19 cellular contexts compared by ENCODE assay signal in genomic region chr13:23810842-23811241, GRCh38.
A peak's percentile ranks its signal among the peaks of the same experiment; 100 is the strongest.
DNase-seq lines count a peak whose midpoint lies in the region; ATAC-seq and TF ChIP-seq lines count a peak whose summit lies in the region.
"Had no signal": no experiment of that assay in that cellular context is flagged by ENCODE, and none has a peak within 500 bp of the region (broad histone marks: within the 10 kb centered on the region; RNA-seq: fewer than 3 reads in every experiment).

No MANE protein-coding gene starts in this region.

- POLR2A ChIA-PET in activated CD4-positive, alpha-beta T cell treated with anti-CD3 and anti-CD28 coated beads for 36 hours (lab: Charles Lee) = no interaction called here

- no peaks in the 10 kb centered on the region for H3K9me3 ChIP-seq in adrenal gland (replicated peaks in 1 of 3)
- H3K9me3 ChIP-seq: BLaER1 treated with 17β-estradiol and CSF1 and Interleukin-3, amounts not matched to agents 10 nM and 100 nM; right lobe of liver; tibial nerve had no signal

- H3K4me3 ChIP-seq in adrenal gland = no peak overlapping the region
- H3K4me3 ChIP-seq: BLaER1 treated with 17β-estradiol and CSF1 and Interleukin-3, amounts not matched to agents 10 nM and 100 nM; right lobe of liver; tibial nerve had no signal

- peaks cover 31% of the 10 kb centered on the region for H3K4me1 Mint-ChIP-seq in HFFc6 (ENCODE audit: low read depth)
- peaks cover 25% of the 10 kb centered on the region for H3K4me1 Mint-ChIP-seq in nephron progenitor cell
- no peaks in the 10 kb centered on the region for H3K4me1 Mint-ChIP-seq in activated CD4-positive, alpha-beta T cell treated with anti-CD3 and anti-CD28 coated beads for 36 hours

- intact Hi-C loops in adrenal gland (cut with DNase I) = no loop called here
- intact Hi-C loops in activated CD4-positive, alpha-beta T cell treated with anti-CD3 and anti-CD28 coated beads for 36 hours (cut with DNase I, micrococcal nuclease) = no loop called here

- H3K27ac Mint-ChIP-seq in HFFc6 (no peak overlapping the region), nephron progenitor cell (peak overlapping the region; percentile 95)
- H3K27ac Mint-ChIP-seq in activated CD4-positive, alpha-beta T cell treated with anti-CD3 and anti-CD28 coated beads for 36 hours = no peak overlapping the region
- H3K27ac Mint-ChIP-seq: activated CD8-positive, alpha-beta T cell treated with anti-CD3 and anti-CD28 coated beads for 36 hours; activated naive CD4-positive, alpha-beta T cell treated with anti-CD3 and anti-CD28 coated beads, Interleukin-2, amount 50 U/mL, for 72 hours had no signal

- CTCF ChIA-PET in activated CD4-positive, alpha-beta T cell treated with anti-CD3 and anti-CD28 coated beads for 36 hours (lab: Charles Lee) = interaction anchor here (0.9 to 1.0 kb wide), 2 partner anchors 10 to 15 kb away, joined by 3 read pairs; no protein-coding TSS in a partner anchor

- no peak overlapping the region for H3K4me3 Mint-ChIP-seq in HFFc6
- no peak overlapping the region for H3K4me3 Mint-ChIP-seq in nephron progenitor cell
- no peak overlapping the region for H3K4me3 Mint-ChIP-seq in activated CD4-positive, alpha-beta T cell treated with anti-CD3 and anti-CD28 coated beads for 36 hours
- H3K4me3 Mint-ChIP-seq: activated CD8-positive, alpha-beta T cell treated with anti-CD3 and anti-CD28 coated beads for 36 hours had no signal

- H3K27me3 ChIP-seq in adrenal gland = no peaks in the 10 kb centered on the region
- H3K27me3 ChIP-seq: BLaER1 treated with 17β-estradiol and CSF1 and Interleukin-3, amounts not matched to agents 10 nM and 100 nM; right lobe of liver; tibial nerve had no signal

- no peak overlapping the region for H3K27ac ChIP-seq in adrenal gland
- H3K27ac ChIP-seq: BLaER1 treated with 17β-estradiol and CSF1 and Interleukin-3, amounts not matched to agents 10 nM and 100 nM; right lobe of liver; tibial nerve had no signal

- ATAC-seq in activated CD4-positive, alpha-beta T cell treated with anti-CD3 and anti-CD28 coated beads for 36 hours = no peak
- ATAC-seq: activated CD8-positive, alpha-beta T cell treated with anti-CD3 and anti-CD28 coated beads for 36 hours; activated naive CD4-positive, alpha-beta T cell treated with anti-CD3 and anti-CD28 coated beads, Interleukin-2, amount 50 U/mL, for 72 hours; right lobe of liver had no signal

- peak; percentile 54; the same call in 2 of the 3 replicates for TF ChIP-seq CTCF in GM12872 (IDR thresholded peaks at IDR 0.05; ENCODE audit: insufficient read depth, low read depth, low read length)
- 0 out of 2 replicates have a peak, but pooled peaks have one; percentile 8 for TF ChIP-seq CTCF in HFFc6 (IDR thresholded peaks at IDR 0.05)
- no peak for TF ChIP-seq CTCF in nephron progenitor cell (IDR thresholded peaks at IDR 0.05)
- TF ChIP-seq CTCF in adrenal gland (IDR thresholded peaks at IDR 0.05) = no peak

- no peaks in the 10 kb centered on the region for H3K4me1 ChIP-seq in adrenal gland (replicated peaks in 1 of 2)
- H3K4me1 ChIP-seq: right lobe of liver, tibial nerve had no signal

- H3K36me3 Mint-ChIP-seq in HFFc6 (ENCODE audit: low read depth) = 0 out of 2 replicates have a peak, but pooled peaks cover 3% of the 10 kb centered on the region
- peaks cover 25% of the 10 kb centered on the region for H3K36me3 Mint-ChIP-seq in nephron progenitor cell (ENCODE audit: low read depth)
- H3K36me3 Mint-ChIP-seq in activated CD4-positive, alpha-beta T cell treated with anti-CD3 and anti-CD28 coated beads for 36 hours (ENCODE audit: low read depth) = peaks cover 7% of the 10 kb centered on the region
- H3K36me3 Mint-ChIP-seq: activated naive CD4-positive, alpha-beta T cell treated with anti-CD3 and anti-CD28 coated beads, Interleukin-2, amount 50 U/mL, for 72 hours had no signal

- H3K9me3 Mint-ChIP-seq in HFFc6 = no peaks in the 10 kb centered on the region
- no peaks in the 10 kb centered on the region for H3K9me3 Mint-ChIP-seq in nephron progenitor cell
- H3K9me3 Mint-ChIP-seq in activated CD4-positive, alpha-beta T cell treated with anti-CD3 and anti-CD28 coated beads for 36 hours (ENCODE audit: low read depth) = no peaks in the 10 kb centered on the region
- H3K9me3 Mint-ChIP-seq: activated CD8-positive, alpha-beta T cell treated with anti-CD3 and anti-CD28 coated beads for 36 hours; activated naive CD4-positive, alpha-beta T cell treated with anti-CD3 and anti-CD28 coated beads, Interleukin-2, amount 50 U/mL, for 72 hours had no signal

- H3K27me3 Mint-ChIP-seq in HFFc6 (ENCODE audit: insufficient read depth) (no peaks in the 10 kb centered on the region; the same call in 1 of the 2 replicates), nephron progenitor cell (ENCODE audit: low read depth, poor library complexity) (no peaks in the 10 kb centered on the region)
- H3K27me3 Mint-ChIP-seq in activated CD4-positive, alpha-beta T cell treated with anti-CD3 and anti-CD28 coated beads for 36 hours = no peaks in the 10 kb centered on the region
- H3K27me3 Mint-ChIP-seq: activated CD8-positive, alpha-beta T cell treated with anti-CD3 and anti-CD28 coated beads for 36 hours had no signal

- TF ChIP-seq POLR2A in adrenal gland (IDR thresholded peaks at IDR 0.05) = no peak

- H3K36me3 ChIP-seq in adrenal gland (replicated peaks in 1 of 2) = no peaks in the 10 kb centered on the region
- H3K36me3 ChIP-seq: right lobe of liver had no signal

- DNase-seq in HFFc6 (no peak), RPMI8226 (peak; percentile 50), nephron progenitor cell (no peak), adrenal gland (no peak), GF-D8 (lab: John Stamatoyannopoulos, UW) (no peak)
- DNase-seq in activated naive CD4-positive, alpha-beta T cell (lab: John Stamatoyannopoulos, UW) = no peak
- no peak for DNase-seq in activated CD4-positive, alpha-beta T cell treated with anti-CD3 and anti-CD28 coated beads for 36 hours
- DNase-seq: activated CD8-positive, alpha-beta T cell treated with anti-CD3 and anti-CD28 coated beads for 36 hours; effector CD8-positive, alpha-beta T cell; hippocampal formation; midbrain; NCI-H1417 treated with DMSO at 0.1 percent for 48 hours; NCI-H82; right lobe of liver; SW 1271 had no signal

- 77 to 86% (median 82%) methylated on average over 3 of the region's 3 CpGs for WGBS in adrenal gland, 4 donors

Comparison
In these comparisons a context has a peak if more than half of its experiments do, and no peak if none do; other contexts are left out.
1. CTCF ChIP-seq: peak in GM12872 (single experiment) and HFFc6 (single experiment); none in nephron progenitor cell (single experiment) and adrenal gland (0 of 6).